In the genomic region with DNA sequence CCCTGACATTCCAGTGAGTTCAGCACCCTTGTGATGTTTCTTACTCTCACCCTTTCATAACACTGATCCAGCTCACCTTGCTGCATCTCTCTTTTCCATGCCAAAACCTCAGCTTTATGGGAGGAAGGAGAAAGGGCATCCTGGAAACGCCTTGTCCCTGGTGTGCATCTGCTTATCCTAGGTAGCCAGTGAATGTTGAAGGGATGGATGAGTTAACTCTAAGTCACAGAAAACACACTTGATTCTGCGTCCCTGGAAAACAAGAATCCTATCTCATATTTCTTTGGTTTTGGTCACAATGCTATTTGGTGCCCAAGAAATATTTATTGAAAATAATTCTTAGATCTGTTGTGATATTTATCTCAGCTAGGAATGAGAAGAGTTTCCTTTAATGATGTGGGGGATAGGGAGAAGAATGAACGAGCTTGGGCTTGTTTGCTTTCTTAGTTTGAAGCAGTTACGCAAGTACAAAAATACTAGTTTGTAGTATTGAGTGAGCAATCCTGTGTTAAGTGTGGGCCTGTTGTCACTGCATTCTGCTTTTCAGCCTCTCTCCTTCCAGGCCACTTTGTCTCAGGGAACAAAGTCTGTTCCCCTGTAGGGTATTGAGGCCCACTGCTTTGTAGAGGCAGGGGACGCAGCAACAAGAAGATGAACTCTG, we compare ENCODE assay signal across 15 cellular contexts.
DNase-seq lines count a peak whose midpoint lies in the region; ATAC-seq, FAIRE-seq and TF ChIP-seq lines count a peak whose summit lies in the region.
"Had no signal": no experiment of that assay in that cellular context is flagged by ENCODE, and none has a peak within 500 bp of the region (broad histone marks: within the 10 kb centered on the region; RNA-seq: fewer than 3 reads in every experiment).

No MANE protein-coding gene starts in this region.

- ATAC-seq in CD4-positive, alpha-beta T cell (ENCODE audit: poor library complexity), result no peak
- no peak for ATAC-seq in naive thymus-derived CD4-positive, alpha-beta T cell
- ATAC-seq in GM19455 (IDR thresholded peaks at IDR 0.05; ENCODE audit: unreplicated experiment) (no peak), HG03354 (IDR thresholded peaks at IDR 0.05; ENCODE audit: poor library complexity, severe bottlenecking, unreplicated experiment) (no peak)
- ATAC-seq: heart right ventricle, left ventricle myocardium superior had no signal

- CTCF ChIA-PET in CD4-positive, alpha-beta T cell (lab: Charles Lee), result interaction anchor here (1.6 kb wide), 1 partner anchor 7 kb away, joined by 6 read pairs; no protein-coding TSS in a partner anchor
- CTCF ChIA-PET in naive thymus-derived CD4-positive, alpha-beta T cell (lab: Charles Lee), result interaction anchor here (0.9 kb wide), 1 partner anchor 9 kb away, joined by 3 read pairs; no protein-coding TSS in a partner anchor

- POLR2A ChIA-PET in CD4-positive, alpha-beta T cell (lab: Charles Lee), result interaction anchor here (0.9 kb wide), 1 partner anchor 16 kb away, joined by 3 read pairs; no protein-coding TSS in a partner anchor
- POLR2A ChIA-PET in naive thymus-derived CD4-positive, alpha-beta T cell (lab: Charles Lee), result interaction anchor here (0.9 kb wide), 1 partner anchor 7 kb away, joined by 4 read pairs; no protein-coding TSS in a partner anchor

- H3K36me3 Mint-ChIP-seq in CD4-positive, alpha-beta T cell (ENCODE audit: low read depth), result peaks cover 11% of the 10 kb centered on the region
- H3K36me3 Mint-ChIP-seq in naive thymus-derived CD4-positive, alpha-beta T cell, result peaks cover 0 to 40% (median 9%) of the 10 kb centered on the region in 5 donors

- no peak for DNase-seq in CD4-positive, alpha-beta T cell
- DNase-seq in LHCN-M2 (ENCODE audit: low read depth), result peak; percentile 57
- DNase-seq in bronchial epithelial cell (ENCODE audit: low read depth), result peak; percentile 94
- no peak for DNase-seq in naive thymus-derived CD4-positive, alpha-beta T cell
- DNase-seq in NCI-H1048 (lab: John Stamatoyannopoulos, UW), result no peak
- no peak for DNase-seq in NCI-H2107 treated with DMSO at 0.1 percent for 48 hours (lab: John Stamatoyannopoulos, UW; ENCODE audit: unreplicated experiment)
- DNase-seq: activated CD4-positive, alpha-beta T cell treated with anti-CD3 and anti-CD28 coated beads for 48 hours; CD8-positive, alpha-beta memory T cell; heart right ventricle; left ventricle myocardium superior; NCI-H2171 treated with DMSO at 0.1 percent for 48 hours; ovary; SW 1271 had no signal

- TF ChIP-seq CTCF in CD4-positive, alpha-beta T cell (IDR thresholded peaks at IDR 0.05), result no peak
- TF ChIP-seq CTCF in bronchial epithelial cell (IDR thresholded peaks at IDR 0.05; ENCODE audit: insufficient read depth, low read length, severe bottlenecking), result no peak

- H3K4me1 Mint-ChIP-seq in CD4-positive, alpha-beta T cell (ENCODE audit: low read depth), result peaks cover 85% of the 10 kb centered on the region
- peaks cover 23 to 82% (median 67%) of the 10 kb centered on the region in 7 donors for H3K4me1 Mint-ChIP-seq in naive thymus-derived CD4-positive, alpha-beta T cell

- no peak for FAIRE-seq in bronchial epithelial cell (lab: Jason Lieb, UNC)

- no peak overlapping the region for H3K27ac ChIP-seq in CD4-positive, alpha-beta T cell (ENCODE audit: low read depth, low read length)
- H3K27ac ChIP-seq in naive thymus-derived CD4-positive, alpha-beta T cell (ENCODE audit: low read depth, low read length), result no peak overlapping the region
- H3K27ac ChIP-seq: heart right ventricle, ovary had no signal

- no peaks in the 10 kb centered on the region for H3K36me3 ChIP-seq in bronchial epithelial cell (ENCODE audit: control insufficient read depth, insufficient read depth, low read length)
- no peaks in the 10 kb centered on the region for H3K36me3 ChIP-seq in naive thymus-derived CD4-positive, alpha-beta T cell (ENCODE audit: control insufficient read depth in 2 of 3, insufficient read depth in 3 of 3, low read length in 3 of 3)
- H3K36me3 ChIP-seq: heart right ventricle, ovary had no signal

- no peak overlapping the region for H3K4me3 Mint-ChIP-seq in CD4-positive, alpha-beta T cell
- no peak overlapping the region for H3K4me3 Mint-ChIP-seq in naive thymus-derived CD4-positive, alpha-beta T cell
- H3K4me3 Mint-ChIP-seq: CD8-positive, alpha-beta memory T cell had no signal

- no peaks in the 10 kb centered on the region for H3K27me3 Mint-ChIP-seq in CD4-positive, alpha-beta T cell
- no peaks in the 10 kb centered on the region for H3K27me3 Mint-ChIP-seq in naive thymus-derived CD4-positive, alpha-beta T cell

- H3K4me3 ChIP-seq in bronchial epithelial cell (ENCODE audit: low read depth, low read length), result no peak overlapping the region
- no peak overlapping the region for H3K4me3 ChIP-seq in naive thymus-derived CD4-positive, alpha-beta T cell (ENCODE audit: low read length)
- H3K4me3 ChIP-seq: heart right ventricle, ovary had no signal

- H3K27me3 ChIP-seq in CD4-positive, alpha-beta T cell (ENCODE audit: control insufficient read depth, insufficient read depth, low read length), result no peaks in the 10 kb centered on the region
- no peaks in the 10 kb centered on the region for H3K27me3 ChIP-seq in bronchial epithelial cell (ENCODE audit: control insufficient read depth, insufficient read depth, low read length)
- no peaks in the 10 kb centered on the region for H3K27me3 ChIP-seq in naive thymus-derived CD4-positive, alpha-beta T cell (ENCODE audit: control insufficient read depth in 2 of 2, insufficient read depth in 2 of 2, low read length in 2 of 2)
- H3K27me3 ChIP-seq: heart right ventricle, ovary had no signal

- H3K27ac Mint-ChIP-seq in CD4-positive, alpha-beta T cell, result peak overlapping the region; percentile 50
- peak overlapping the region; percentile 3 to 82 (median 71) for H3K27ac Mint-ChIP-seq in naive thymus-derived CD4-positive, alpha-beta T cell

- H3K9me3 Mint-ChIP-seq in CD4-positive, alpha-beta T cell, result no peaks in the 10 kb centered on the region
- peaks cover 0 to 4% (median 0%) of the 10 kb centered on the region in 11 donors for H3K9me3 Mint-ChIP-seq in naive thymus-derived CD4-positive, alpha-beta T cell
- H3K9me3 Mint-ChIP-seq: CD8-positive, alpha-beta memory T cell had no signal

- no peaks in the 10 kb centered on the region for H3K9me3 ChIP-seq in CD4-positive, alpha-beta T cell (ENCODE audit: control insufficient read depth, low read length)
- H3K9me3 ChIP-seq in naive thymus-derived CD4-positive, alpha-beta T cell (ENCODE audit: control insufficient read depth in 2 of 3, low read length in 3 of 3), result no peaks in the 10 kb centered on the region
- H3K9me3 ChIP-seq: ovary had no signal

- H3K4me1 ChIP-seq in naive thymus-derived CD4-positive, alpha-beta T cell (ENCODE audit: control insufficient read depth in 2 of 2, insufficient read depth in 2 of 2, low read length in 2 of 2), result peaks cover 4 to 21% of the 10 kb centered on the region in 2 donors

- intact Hi-C loops in CD4-positive, alpha-beta T cell (cut with DNase I, micrococcal nuclease), result no loop called here
- intact Hi-C loops in naive thymus-derived CD4-positive, alpha-beta T cell (cut with micrococcal nuclease), result no loop called here

Comparison
In these comparisons a context has a peak if more than half of its experiments do, and no peak if none do; other contexts are left out.
1. DNase-seq: peak in LHCN-M2 (single experiment) and bronchial epithelial cell (single experiment); none in CD4-positive, alpha-beta T cell (0 of 10), naive thymus-derived CD4-positive, alpha-beta T cell (0 of 9), NCI-H1048 (single experiment) and NCI-H2107 treated with DMSO at 0.1 percent for 48 hours (single experiment).